ENCODE assay signal across 17 cellular contexts in genomic region chr6:31948306-31948705, GRCh38.
"Had no signal": no experiment of that assay in that cellular context is flagged by ENCODE, and none has a peak within 500 bp of the region (broad histone marks: within the 10 kb centered on the region; RNA-seq: fewer than 3 reads in every experiment).

No MANE protein-coding gene starts in this region.

- H3K36me3 ChIP-seq: uterus had no signal

- H3K4me1 ChIP-seq: uterus had no signal

- H3K27ac Mint-ChIP-seq: activated naive CD4-positive, alpha-beta T cell treated with anti-CD3 and anti-CD28 coated beads for 36 hours had no signal

- DNase-seq: activated CD4-positive, alpha-beta T cell treated with anti-CD3 and anti-CD28 coated beads, Interleukin-2, amount 50 U/mL, for 4 hours; activated CD4-positive, CD25-positive, alpha-beta regulatory T cell treated with anti-CD3 and anti-CD28 coated beads, Interleukin-2, amount 50 U/mL, for 72 hours; activated naive CD4-positive, alpha-beta T cell treated with anti-CD3 and anti-CD28 coated beads for 36 hours; activated T-cell treated with anti-CD3 and anti-CD28 coated beads for 4 hours; heart right ventricle; left cardiac atrium; midbrain; retina; stimulated activated CD4-positive, alpha-beta T cell treated with anti-CD3 and anti-CD28 coated beads, Interleukin-15, amount 100 ng/mL, for 24 hours; stimulated activated CD4-positive, alpha-beta T cell treated with anti-CD3 and anti-CD28 coated beads, Interleukin-4, amount 100 ng/mL, for 1 hour; stimulated activated naive CD4-positive, alpha-beta T cell; T-cell; uterus had no signal

- H3K4me3 Mint-ChIP-seq: activated naive CD4-positive, alpha-beta T cell treated with anti-CD3 and anti-CD28 coated beads for 36 hours; T-cell had no signal

- FAIRE-seq: colon had no signal

- H3K27ac ChIP-seq: heart right ventricle had no signal

- ATAC-seq: gastroesophageal sphincter, heart right ventricle, left cardiac atrium, T-cell had no signal

- H3K9me3 ChIP-seq: gastroesophageal sphincter, heart right ventricle, tibial nerve, uterus had no signal

- H3K27me3 ChIP-seq: gastroesophageal sphincter, tibial nerve, uterus had no signal

- H3K9me3 Mint-ChIP-seq: activated naive CD4-positive, alpha-beta T cell treated with anti-CD3 and anti-CD28 coated beads for 36 hours; T-cell had no signal

- H3K4me3 ChIP-seq: gastroesophageal sphincter, heart right ventricle, lung, tibial nerve, uterus had no signal
